Comparison of ENCODE assay signal across 18 cellular contexts in the genomic region with DNA sequence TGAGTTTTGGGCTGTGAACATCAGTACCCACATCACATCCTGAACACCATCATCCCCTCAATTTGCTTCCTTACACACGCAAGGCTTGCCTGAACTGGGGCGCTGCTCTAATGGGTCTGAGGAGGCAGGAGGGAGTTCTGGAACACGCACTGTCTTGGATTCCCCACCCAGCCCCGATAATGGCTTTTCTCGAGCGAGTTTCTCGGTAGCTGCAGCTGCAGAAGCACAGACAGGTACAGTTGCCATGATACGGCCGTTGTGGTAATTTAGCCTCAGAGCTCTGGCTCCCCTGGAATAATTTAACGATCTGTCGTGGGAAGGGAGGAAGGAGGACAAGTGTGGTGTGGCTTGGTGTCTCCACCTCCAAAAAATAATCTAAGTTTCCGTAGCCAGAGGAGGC.
"Had no signal": no experiment of that assay in that cellular context is flagged by ENCODE, and none has a peak within 500 bp of the region (broad histone marks: within the 10 kb centered on the region; RNA-seq: fewer than 3 reads in every experiment).

No MANE protein-coding gene starts in this region.

- H3K4me3 ChIP-seq: adrenal gland, left ventricle myocardium inferior, tibial nerve, uterus had no signal

- H3K27me3 ChIP-seq: adrenal gland, tibial nerve, uterus had no signal

- DNase-seq: activated B cell treated with CpG ODN at 0.5 μM for 24 hours; activated CD4-positive, alpha-beta T cell treated with anti-CD3 and anti-CD28 coated beads for 48 hours; activated CD8-positive, alpha-beta memory T cell treated with anti-CD3 and anti-CD28 coated beads, Interleukin-2, amount 50 U/mL, for 4 hours; activated CD8-positive, alpha-beta T cell treated with anti-CD3 and anti-CD28 coated beads, Interleukin-2, amount 10 ng/mL, durations not matched to agents 7 days and 5 days; activated effector memory CD4-positive, alpha-beta T cell treated with anti-CD3 and anti-CD28 coated beads, Interleukin-2, amount 50 U/mL, for 16 hours; activated T-cell treated with anti-CD3 and anti-CD28 coated beads, Interleukin-2, amount 50 U/mL, for 48 hours; adrenal gland; kidney; left ventricle myocardium inferior; naive thymus-derived CD8-positive, alpha-beta T cell; right cardiac atrium; small intestine; stimulated activated CD4-positive, alpha-beta T cell treated with anti-CD3 and anti-CD28 coated beads, Interleukin-4, amount 100 ng/mL, for 24 hours; stimulated activated naive CD4-positive, alpha-beta T cell treated with Interleukin-2 at 50 U/mL for 16 hours; substantia nigra; uterus had no signal

- H3K36me3 ChIP-seq: adrenal gland, uterus had no signal

- H3K27ac ChIP-seq: adrenal gland, left ventricle myocardium inferior, tibial nerve, uterus had no signal

- H3K9me3 ChIP-seq: adrenal gland, tibial nerve, uterus had no signal

- ATAC-seq: activated CD8-positive, alpha-beta T cell treated with anti-CD3 and anti-CD28 coated beads, Interleukin-2, amount 10 ng/mL, durations not matched to agents 7 days and 5 days; esophagus mucosa; naive thymus-derived CD8-positive, alpha-beta T cell; right cardiac atrium had no signal
